ENCODE assay signal across 8 cellular contexts in genomic region chr9:37410969-37411785, GRCh38. TPM values are rescaled to one million over a fixed set of nuclear protein-coding genes. Genes with fewer than 3 reads are reported as not detected.
DNase-seq lines count a peak whose midpoint lies in the region; ATAC-seq, FAIRE-seq and TF ChIP-seq lines count a peak whose summit lies in the region.

No MANE protein-coding gene starts in this region.

- H3K4me3 ChIP-seq in HepG2 (replicated peaks in 1 of 3; ENCODE audit: insufficient read depth in 1 of 3, low read depth in 2 of 3, low read length in 3 of 3), result peak overlapping the region; percentile 34 to 65 (median 39); a peak in 5 of 6 replicates
- no peak overlapping the region for H3K4me3 ChIP-seq in right lobe of liver
- no peak overlapping the region for H3K4me3 ChIP-seq in astrocyte (ENCODE audit: insufficient read depth, low read depth, low read length)

- POLR2A ChIA-PET in HepG2 (lab: Yijun Ruan, JAX), result interaction anchor here (1.4 to 2.2 kb wide), 2 partner anchors 11 to 54 kb away, joined by 8 to 18 read pairs; partner anchors contain the start of genes GRHPR and ZBTB5

- H3K9me3 ChIP-seq in HepG2 (ENCODE audit: low read length), result no peaks in the 10 kb centered on the region
- no peaks in the 10 kb centered on the region for H3K9me3 ChIP-seq in right lobe of liver
- H3K9me3 ChIP-seq in astrocyte (ENCODE audit: insufficient read depth, low read depth, low read length), result no peaks in the 10 kb centered on the region

- H3K27me3 ChIP-seq in HepG2 (ENCODE audit: control insufficient read depth in 1 of 2, insufficient read depth in 2 of 2, low read length in 2 of 2) (no peaks in the 10 kb centered on the region), right lobe of liver (no peaks in the 10 kb centered on the region), astrocyte (ENCODE audit: insufficient read depth, low read length) (peaks cover 6% of the 10 kb centered on the region)

- no peaks in the 10 kb centered on the region for H3K36me3 Mint-ChIP-seq in astrocyte (ENCODE audit: low read depth, unreplicated experiment)

- DNase-seq in HepG2 (ENCODE audit: low spot score) (peak; percentile 56), right lobe of liver (no peak), astrocyte (ENCODE audit: low read depth) (no peak), NCI-H748 (lab: John Stamatoyannopoulos, UW; ENCODE audit: unreplicated experiment) (no peak)
- peak; percentile 65 for DNase-seq in stimulated activated CD4-positive, alpha-beta T cell treated with anti-CD3 and anti-CD28 coated beads, Interleukin-1b, Interleukin-23, amount 100 ng/mL, for 48 hours

- H3K9me3 Mint-ChIP-seq in astrocyte (ENCODE audit: unreplicated experiment), result no peaks in the 10 kb centered on the region

- TF ChIP-seq RAD21 in HepG2 (CRISPR knock-in tag; IDR thresholded peaks at IDR 0.05), result 0 out of 2 replicates have a peak, but pooled peaks have one; percentile 23

- H3K4me3 Mint-ChIP-seq in astrocyte (ENCODE audit: unreplicated experiment), result no peak overlapping the region

- ATAC-seq in HepG2 (peak; percentile 82), right lobe of liver (no peak), HG03103 (IDR thresholded peaks at IDR 0.05; ENCODE audit: low read depth, unreplicated experiment) (peak; percentile 23), GM21528 (IDR thresholded peaks at IDR 0.05; ENCODE audit: low FRiP score, unreplicated experiment) (no peak), HG03280 (IDR thresholded peaks at IDR 0.05; ENCODE audit: unreplicated experiment) (no peak)

- peaks cover 25% of the 10 kb centered on the region for H3K4me1 Mint-ChIP-seq in astrocyte (ENCODE audit: low read depth, unreplicated experiment)

- peaks cover 4% of the 10 kb centered on the region for H3K27me3 Mint-ChIP-seq in astrocyte (ENCODE audit: low read depth, unreplicated experiment)

- no peak overlapping the region for H3K27ac Mint-ChIP-seq in astrocyte (ENCODE audit: unreplicated experiment)

- intact Hi-C loops in HepG2 (cut with micrococcal nuclease; ENCODE audit: unreplicated experiment) (loop anchor here (5.0 kb wide), 1 partner anchor 414 kb away; no protein-coding TSS in a partner anchor), right lobe of liver (cut with DNase I) (no loop called here)

- TF ChIP-seq CTCF in HepG2 (CRISPR knock-in tag; IDR thresholded peaks at IDR 0.05) (peak; percentile 83), right lobe of liver (IDR thresholded peaks at IDR 0.05) (peak in 2 of 4 donors; percentile 9 to 16), astrocyte (IDR thresholded peaks at IDR 0.05; ENCODE audit: insufficient read depth, low read depth, low read length) (peak; percentile 14)

- H3K27ac ChIP-seq in HepG2 (ENCODE audit: extremely low read length, insufficient read depth, low read length) (no peak overlapping the region), right lobe of liver (no peak overlapping the region), astrocyte (ENCODE audit: low read depth, low read length) (no peak overlapping the region)

- TF ChIP-seq EP300 in HepG2 (IDR thresholded peaks at IDR 0.05; ENCODE audit: low read depth in 2 of 2, low read length in 2 of 2), result no peak
- TF ChIP-seq EP300 in HepG2 (CRISPR knock-in tag; IDR thresholded peaks at IDR 0.05; ENCODE audit: borderline replicate concordance), result no peak

- TF ChIP-seq POLR2A in HepG2 (IDR thresholded peaks at IDR 0.05; ENCODE audit: insufficient read depth in 1 of 2, low read depth in 2 of 2, low read length in 2 of 2) (no peak), right lobe of liver (IDR thresholded peaks at IDR 0.05) (no peak)

- H3K4me1 ChIP-seq in HepG2 (ENCODE audit: insufficient read depth, low read length), result peaks cover 57% of the 10 kb centered on the region
- peaks cover 0 to 14% (median 3%) of the 10 kb centered on the region in 4 donors for H3K4me1 ChIP-seq in right lobe of liver
- peaks cover 8% of the 10 kb centered on the region for H3K4me1 ChIP-seq in astrocyte (ENCODE audit: insufficient read depth, low read length)

- H3K9ac ChIP-seq in HepG2 (ENCODE audit: insufficient read depth, low read depth, low read length) (peak overlapping the region; percentile 19; the same call in 1 of the 2 replicates), astrocyte (ENCODE audit: low read length) (no peak overlapping the region)

- 5% methylated on average over 6 of the region's 13 CpGs for WGBS in HepG2 (ENCODE audit: low lambda C conversion rate)
- WGBS in right lobe of liver (ENCODE audit: insufficient coverage, low coverage, low lambda C conversion rate, missing lambda C conversion rate), result 91% methylated on average over 4 of the region's 13 CpGs

- CTCF ChIA-PET in HepG2 (lab: Yijun Ruan, JAX; ENCODE audit: low intra/inter-chr PET ratio, low total read pairs), result interaction anchor here (0.7 to 1.6 kb wide), 3 partner anchors 12 to 415 kb away, joined by 3 to 5 read pairs (median 3); partner anchors contain the start of gene GRHPR

- no TSS peak for BruUV-seq in HepG2 (replicated peaks; lab: Mats Ljungman, UMichigan)

- H3K36me3 ChIP-seq in HepG2 (replicated peaks in 1 of 2; ENCODE audit: control insufficient read depth in 1 of 2, insufficient read depth in 2 of 2, low read length in 2 of 2), result no peaks in the 10 kb centered on the region
- no peaks in the 10 kb centered on the region for H3K36me3 ChIP-seq in right lobe of liver
- H3K36me3 ChIP-seq in astrocyte (ENCODE audit: insufficient read depth, low read length), result no peaks in the 10 kb centered on the region

- in situ Hi-C loops in HepG2 (cut with HindIII; ENCODE audit: extremely low pct_ligation_motif_present, low pct_unique_long_range_greater_than_20kb), result no loop called here

- peak; percentile 46 for FAIRE-seq in HepG2 (lab: Jason Lieb, UNC)
- FAIRE-seq in astrocyte (lab: Jason Lieb, UNC), result no peak

- H3K79me2 ChIP-seq in HepG2 (ENCODE audit: insufficient read depth, low read length), result no peaks in the 10 kb centered on the region
- no peaks in the 10 kb centered on the region for H3K79me2 ChIP-seq in astrocyte (ENCODE audit: insufficient read depth, low read length)

- peak overlapping the region; percentile 84 for H3K4me2 ChIP-seq in HepG2 (ENCODE audit: low read depth, low read length)
- no peak overlapping the region for H3K4me2 ChIP-seq in astrocyte (ENCODE audit: low read length)

- H2AFZ ChIP-seq in HepG2 (ENCODE audit: low read length), result no peak overlapping the region
- H2AFZ ChIP-seq in astrocyte (ENCODE audit: low read depth, low read length), result no peak overlapping the region

- H4K20me1 ChIP-seq in HepG2 (ENCODE audit: insufficient read depth, low read length) (no peaks in the 10 kb centered on the region), astrocyte (ENCODE audit: insufficient read depth, low read length) (no peaks in the 10 kb centered on the region)

RNA-seq across cellular contexts. Expression of gene GRHPR, which starts 11.3 kb away (rescaled TPM):
- total RNA-seq in HepG2 (2016; rRNA removed; fragmentation: Illumina TruSeq; extraction: Trizol), result 115 and 127 TPM in 2 replicates
- 58.9 and 75.1 TPM in 2 replicates for total RNA-seq in HepG2 (2016; cell fraction: cytosol; rRNA removed; fragmentation: Illumina TruSeq; extraction: Trizol; ENCODE audit: low read depth)
- 119 and 128 TPM in 2 replicates for total RNA-seq in HepG2 (2016; cell fraction: insoluble cytoplasmic fraction; rRNA removed; fragmentation: Illumina TruSeq; extraction: Trizol)
- total RNA-seq in HepG2 (2016; cell fraction: membrane; rRNA removed; fragmentation: Illumina TruSeq; extraction: Trizol), result 66.5 and 84.7 TPM in 2 replicates
- total RNA-seq in HepG2 (2016; cell fraction: nucleus; rRNA removed; fragmentation: Illumina TruSeq; extraction: Trizol), result 73.9 and 76.5 TPM in 2 replicates
- 113 and 127 TPM in 2 replicates for polyA plus RNA-seq in HepG2 (2011; rRNA removed)
- 126 and 161 TPM in 2 replicates for polyA plus RNA-seq in HepG2 (2011; cell fraction: cytosol; rRNA removed)
- 121 and 122 TPM in 2 replicates for polyA plus RNA-seq in HepG2 (2011; cell fraction: nucleus; rRNA removed)
- polyA plus RNA-seq in HepG2 (2012), result 66.2 and 76.0 TPM in 2 replicates
- 48.7 and 72.2 TPM in 2 replicates for polyA plus RNA-seq in HepG2 (2016; cell fraction: cytosol; fragmentation: Illumina TruSeq; extraction: Trizol; ENCODE audit: low read depth)
- polyA plus RNA-seq in HepG2 (2016; cell fraction: insoluble cytoplasmic fraction; fragmentation: Illumina TruSeq; extraction: Trizol; ENCODE audit: low read depth), result 135 and 143 TPM in 2 replicates
- polyA plus RNA-seq in HepG2 (2016; cell fraction: membrane; fragmentation: Illumina TruSeq; extraction: Trizol; ENCODE audit: low read depth), result 58.4 and 72.9 TPM in 2 replicates
- 111 and 117 TPM in 2 replicates for polyA plus RNA-seq in HepG2 (2016; cell fraction: nucleus; fragmentation: Illumina TruSeq; extraction: Trizol; ENCODE audit: insufficient read depth, low read depth)
- 126 and 157 TPM in 2 replicates for polyA minus RNA-seq in HepG2 (2011; rRNA and poly(A)+ RNA removed; ENCODE audit: low replicate concordance)
- polyA minus RNA-seq in HepG2 (2011; cell fraction: cytosol; rRNA and poly(A)+ RNA removed), result 42.8 and 47.7 TPM in 2 replicates
- 54.1 and 61.8 TPM in 2 replicates for polyA minus RNA-seq in HepG2 (2011; cell fraction: nucleus; rRNA and poly(A)+ RNA removed)
- total RNA-seq in right lobe of liver, result 100 to 1,000 TPM; 159 to 424 (median 359) TPM
- total RNA-seq in astrocyte, result 82.1 and 88.1 TPM in 2 replicates

RNA-seq across cellular contexts. Expression of gene ZBTB5, which starts 54.1 kb away (rescaled TPM):
- 12.5 and 15.2 TPM in 2 replicates for total RNA-seq in HepG2 (2016; rRNA removed; fragmentation: Illumina TruSeq; extraction: Trizol)
- 0.81 and 0.88 TPM in 2 replicates for total RNA-seq in HepG2 (2016; cell fraction: cytosol; rRNA removed; fragmentation: Illumina TruSeq; extraction: Trizol; ENCODE audit: low read depth)
- total RNA-seq in HepG2 (2016; cell fraction: insoluble cytoplasmic fraction; rRNA removed; fragmentation: Illumina TruSeq; extraction: Trizol), result 12.4 and 14.4 TPM in 2 replicates
- 5.8 and 6.1 TPM in 2 replicates for total RNA-seq in HepG2 (2016; cell fraction: membrane; rRNA removed; fragmentation: Illumina TruSeq; extraction: Trizol)
- total RNA-seq in HepG2 (2016; cell fraction: nucleus; rRNA removed; fragmentation: Illumina TruSeq; extraction: Trizol), result 11.2 and 13.3 TPM in 2 replicates
- 19.7 and 20.5 TPM in 2 replicates for polyA plus RNA-seq in HepG2 (2011; rRNA removed)
- polyA plus RNA-seq in HepG2 (2011; cell fraction: cytosol; rRNA removed), result 14.8 and 16.3 TPM in 2 replicates
- 25.4 and 27.5 TPM in 2 replicates for polyA plus RNA-seq in HepG2 (2011; cell fraction: nucleus; rRNA removed)
- polyA plus RNA-seq in HepG2 (2012), result 10.3 and 11.9 TPM in 2 replicates
- polyA plus RNA-seq in HepG2 (2016; cell fraction: cytosol; fragmentation: Illumina TruSeq; extraction: Trizol; ENCODE audit: low read depth), result 0.35 and 0.64 TPM in 2 replicates
- 11.5 and 11.7 TPM in 2 replicates for polyA plus RNA-seq in HepG2 (2016; cell fraction: insoluble cytoplasmic fraction; fragmentation: Illumina TruSeq; extraction: Trizol; ENCODE audit: low read depth)
- 3.5 and 4.3 TPM in 2 replicates for polyA plus RNA-seq in HepG2 (2016; cell fraction: membrane; fragmentation: Illumina TruSeq; extraction: Trizol; ENCODE audit: low read depth)
- 16.5 and 19.6 TPM in 2 replicates for polyA plus RNA-seq in HepG2 (2016; cell fraction: nucleus; fragmentation: Illumina TruSeq; extraction: Trizol; ENCODE audit: insufficient read depth, low read depth)
- polyA minus RNA-seq in HepG2 (2011; rRNA and poly(A)+ RNA removed; ENCODE audit: low replicate concordance), result 29.3 and 36.6 TPM in 2 replicates
- 11.4 and 13.4 TPM in 2 replicates for polyA minus RNA-seq in HepG2 (2011; cell fraction: cytosol; rRNA and poly(A)+ RNA removed)
- polyA minus RNA-seq in HepG2 (2011; cell fraction: nucleus; rRNA and poly(A)+ RNA removed), result 23.9 and 25.2 TPM in 2 replicates
- total RNA-seq in right lobe of liver, result 1 to 10 TPM; 4.3 to 6.6 (median 5.5) TPM
- 11.3 and 12.3 TPM in 2 replicates for total RNA-seq in astrocyte

Comparison
In these comparisons a context has a peak if more than half of its experiments do, and no peak if none do; other contexts are left out.
1. ATAC-seq: peak in HepG2 (single experiment) and HG03103 (single experiment); none in right lobe of liver (0 of 4), GM21528 (single experiment) and HG03280 (single experiment).
2. DNase-seq: peak in HepG2 (single experiment) and stimulated activated CD4-positive, alpha-beta T cell treated with anti-CD3 and anti-CD28 coated beads, Interleukin-1b, Interleukin-23, amount 100 ng/mL, for 48 hours (single experiment); none in right lobe of liver (0 of 3), astrocyte (single experiment) and NCI-H748 (single experiment).
3. H3K4me3 ChIP-seq: peak in HepG2 (3 of 3); none in right lobe of liver (0 of 3) and astrocyte (single experiment).